In genomic region chr3:11637901-11638668, GRCh38 we compare ENCODE assay signal across 8 cellular contexts. TPM values are rescaled to one million over a fixed set of nuclear protein-coding genes. Genes with fewer than 3 reads are reported as not detected.
DNase-seq lines count a peak whose midpoint lies in the region; ATAC-seq and TF ChIP-seq lines count a peak whose summit lies in the region.
"Had no signal": no experiment of that assay in that cellular context is flagged by ENCODE, and none has a peak within 500 bp of the region (broad histone marks: within the 10 kb centered on the region; RNA-seq: fewer than 3 reads in every experiment).

No MANE protein-coding gene starts in this region.

- DNase-seq in IMR-90: peak; percentile 77
- no peak for DNase-seq in activated naive CD8-positive, alpha-beta T cell treated with anti-CD3 and anti-CD28 coated beads, Interleukin-2, amount 10 ng/mL, durations not matched to agents 7 days and 5 days
- no peak for DNase-seq in ecto neural progenitor cell (ENCODE audit: low spot score)
- no peak for DNase-seq in activated T-cell treated with anti-CD3 and anti-CD28 coated beads, Interleukin-2, amount 50 U/mL, for 72 hours
- DNase-seq: NCI-H1694 treated with DMSO at 0.1 percent for 48 hours had no signal

- H3K4me1 ChIP-seq in IMR-90 (ENCODE audit: control insufficient read depth, insufficient read depth, low read length): peaks cover 38% of the 10 kb centered on the region
- peaks cover 45% of the 10 kb centered on the region for H3K4me1 ChIP-seq in iPS-20b (ENCODE audit: insufficient read depth, low read length)
- H3K4me1 ChIP-seq in stomach smooth muscle (ENCODE audit: control insufficient read depth, insufficient read depth, low read length): peaks cover 54% of the 10 kb centered on the region

- H3K9me1 ChIP-seq in IMR-90 (ENCODE audit: insufficient read depth, low read length): peaks cover 24% of the 10 kb centered on the region

- peak overlapping the region; percentile 71 for H3K14ac ChIP-seq in IMR-90 (replicated peaks; ENCODE audit: low read depth, low read length)

- peak overlapping the region; percentile 51 for H2BK5ac ChIP-seq in IMR-90 (ENCODE audit: low read depth, low read length, poor library complexity, severe bottlenecking)

- no CpG with 5 or more reads among the region's 13 CpGs for WGBS in IMR-90 (ENCODE audit: extremely low coverage in 2 of 2, insufficient read length in 1 of 2), 2 experiments

- no TSS peak for BruUV-seq in IMR-90 (replicated peaks; lab: Mats Ljungman, UMichigan)

- no peaks in the 10 kb centered on the region for H3K27me3 Mint-ChIP-seq in activated naive CD8-positive, alpha-beta T cell treated with anti-CD3 and anti-CD28 coated beads, Interleukin-2, amount 10 ng/mL, durations not matched to agents 7 days and 5 days
- H3K27me3 Mint-ChIP-seq in activated T-cell treated with anti-CD3 and anti-CD28 coated beads, Interleukin-2, amount 50 U/mL, for 72 hours (ENCODE audit: low read depth): no peaks in the 10 kb centered on the region

- H3K79me1 ChIP-seq in IMR-90 (ENCODE audit: low read depth in 1 of 2, low read length in 2 of 2): peaks cover 2 to 52% of the 10 kb centered on the region in 2 experiments; a peak in 3 of 4 replicates

- dilution Hi-C loops in IMR-90 (cut with HindIII; ENCODE audit: low sequenced_read_pairs, unreplicated experiment): no loop called here

- ATAC-seq in IMR-90 (ENCODE audit: low read depth) (peak; percentile 7), HG03039 (IDR thresholded peaks at IDR 0.05; ENCODE audit: unreplicated experiment) (no peak)
- no peak for ATAC-seq in activated naive CD8-positive, alpha-beta T cell treated with anti-CD3 and anti-CD28 coated beads, Interleukin-2, amount 10 ng/mL, durations not matched to agents 7 days and 5 days (ENCODE audit: low read depth)
- ATAC-seq in activated T-cell treated with anti-CD3 and anti-CD28 coated beads, Interleukin-2, amount 50 U/mL, for 72 hours (replicated peaks in 1 of 2): no peak

- peak overlapping the region; percentile 4 for H3K4me3 Mint-ChIP-seq in activated naive CD8-positive, alpha-beta T cell treated with anti-CD3 and anti-CD28 coated beads, Interleukin-2, amount 10 ng/mL, durations not matched to agents 7 days and 5 days
- H3K4me3 Mint-ChIP-seq in activated T-cell treated with anti-CD3 and anti-CD28 coated beads, Interleukin-2, amount 50 U/mL, for 72 hours: peak overlapping the region in 1 of 2 donors; percentile 16

- peak overlapping the region; percentile 85 for H3K18ac ChIP-seq in IMR-90 (ENCODE audit: low read depth, low read length)

- H3K23ac ChIP-seq in IMR-90 (ENCODE audit: low read depth, low read length): peak overlapping the region; percentile 90

- H4K8ac ChIP-seq in IMR-90 (ENCODE audit: low read depth in 2 of 2, low read length in 2 of 2): peak overlapping the region; percentile 36 to 58; a peak in 3 of 4 replicates

- H3K36me3 ChIP-seq in IMR-90 (ENCODE audit: control insufficient read depth, insufficient read depth, low read length) (peaks cover 10% of the 10 kb centered on the region), iPS-20b (ENCODE audit: insufficient read depth, low read depth, low read length) (no peaks in the 10 kb centered on the region), stomach smooth muscle (ENCODE audit: control insufficient read depth in 2 of 2, insufficient read depth in 2 of 2, low read length in 2 of 2) (no peaks in the 10 kb centered on the region)

- H3K36me3 Mint-ChIP-seq in activated naive CD8-positive, alpha-beta T cell treated with anti-CD3 and anti-CD28 coated beads, Interleukin-2, amount 10 ng/mL, durations not matched to agents 7 days and 5 days: peaks cover 27% of the 10 kb centered on the region
- peaks cover 2 to 5% of the 10 kb centered on the region in 2 donors for H3K36me3 Mint-ChIP-seq in activated T-cell treated with anti-CD3 and anti-CD28 coated beads, Interleukin-2, amount 50 U/mL, for 72 hours (ENCODE audit: insufficient read depth in 2 of 2)

- H3K27ac Mint-ChIP-seq in activated naive CD8-positive, alpha-beta T cell treated with anti-CD3 and anti-CD28 coated beads, Interleukin-2, amount 10 ng/mL, durations not matched to agents 7 days and 5 days: no peak overlapping the region
- H3K27ac Mint-ChIP-seq in activated T-cell treated with anti-CD3 and anti-CD28 coated beads, Interleukin-2, amount 50 U/mL, for 72 hours: no peak overlapping the region

- peak overlapping the region; percentile 38 for H2AK9ac ChIP-seq in IMR-90 (replicated peaks; ENCODE audit: low read depth, low read length, poor library complexity)

- H3K56ac ChIP-seq in IMR-90 (ENCODE audit: extremely low read depth, insufficient read depth, low read length): peak overlapping the region; percentile 71; the same call in 1 of the 2 replicates

- H3K27me3 ChIP-seq in IMR-90 (ENCODE audit: control insufficient read depth, insufficient read depth, low read length) (no peaks in the 10 kb centered on the region), iPS-20b (ENCODE audit: insufficient read depth, low read length) (no peaks in the 10 kb centered on the region), stomach smooth muscle (ENCODE audit: control insufficient read depth in 1 of 2, insufficient read depth in 2 of 2, low read length in 2 of 2) (no peaks in the 10 kb centered on the region)

- CTCF ChIA-PET in IMR-90 (lab: Yijun Ruan, JAX): interaction anchor here (1.2 to 1.4 kb wide), 2 partner anchors 12 to 13 kb away, joined by 3 to 4 read pairs; no protein-coding TSS in a partner anchor

- in situ Hi-C loops in IMR-90 (cut with MboI; ENCODE audit: low sequenced_read_pairs): loop anchor here (5.0 kb wide), 1 partner anchor 36 kb away; no protein-coding TSS in a partner anchor

- TF ChIP-seq POLR2A in IMR-90 (IDR thresholded peaks at IDR 0.05; ENCODE audit: low read depth, low read length): no peak

- peaks cover 65% of the 10 kb centered on the region for H4K20me1 ChIP-seq in IMR-90 (ENCODE audit: insufficient read depth, low read length)

- intact Hi-C loops in IMR-90 (cut with micrococcal nuclease): no loop called here

- H3K9me3 ChIP-seq in IMR-90 (ENCODE audit: control insufficient read depth, insufficient read depth, low read length) (no peaks in the 10 kb centered on the region), iPS-20b (ENCODE audit: insufficient read depth, low read depth, low read length) (no peaks in the 10 kb centered on the region), stomach smooth muscle (ENCODE audit: control insufficient read depth in 2 of 2, low read length in 2 of 2) (no peaks in the 10 kb centered on the region)

- peak overlapping the region; percentile 70 for H3K4ac ChIP-seq in IMR-90 (ENCODE audit: low read depth, low read length)

- H3K4me3 ChIP-seq in IMR-90 (ENCODE audit: insufficient read depth, low read depth, low read length): peak overlapping the region; percentile 31
- peak overlapping the region; percentile 9; the same call in 1 of the 2 replicates for H3K4me3 ChIP-seq in iPS-20b (ENCODE audit: low read length)
- H3K4me3 ChIP-seq in stomach smooth muscle (ENCODE audit: low read length in 2 of 2): peak overlapping the region; percentile 60 to 67

- peak overlapping the region; percentile 80 for H2BK120ac ChIP-seq in IMR-90 (ENCODE audit: low read depth, low read length)

- TF ChIP-seq CTCF in IMR-90 (conservative IDR thresholded peaks at IDR 0.05; ENCODE audit: low read depth, low read length): no peak

- H3K9ac ChIP-seq in IMR-90 (ENCODE audit: low read depth, low read length) (peak overlapping the region; percentile 83), iPS-20b (ENCODE audit: low read depth, low read length) (peak overlapping the region; percentile 35; the same call in 1 of the 2 replicates), stomach smooth muscle (ENCODE audit: low read length in 2 of 2) (peak overlapping the region; percentile 49 to 64)

- H4K91ac ChIP-seq in IMR-90 (ENCODE audit: insufficient read depth, low read depth, low read length): peak overlapping the region; percentile 42

- H2BK15ac ChIP-seq in IMR-90 (ENCODE audit: low read depth, low read length): peak overlapping the region; percentile 75; the same call in 1 of the 3 replicates

- H4K5ac ChIP-seq in IMR-90 (ENCODE audit: low read depth, low read length): peak overlapping the region; percentile 83

- peak overlapping the region; percentile 8; the same call in 1 of the 2 replicates for H2BK20ac ChIP-seq in IMR-90 (ENCODE audit: low read depth, low read length)

- POLR2A ChIA-PET in IMR-90 (lab: Charles Lee; ENCODE audit: unreplicated experiment): interaction anchor here (1.2 kb wide), 1 partner anchor 31 kb away, joined by 3 read pairs; no protein-coding TSS in a partner anchor
- POLR2A ChIA-PET in activated naive CD8-positive, alpha-beta T cell treated with anti-CD3 and anti-CD28 coated beads, Interleukin-2, amount 10 ng/mL, durations not matched to agents 7 days and 5 days (lab: Charles Lee): interaction anchor here (1.0 to 2.0 kb wide), 2 partner anchors 12 to 20 kb away, joined by 4 to 5 read pairs; no protein-coding TSS in a partner anchor

- H3K4me1 Mint-ChIP-seq in activated naive CD8-positive, alpha-beta T cell treated with anti-CD3 and anti-CD28 coated beads, Interleukin-2, amount 10 ng/mL, durations not matched to agents 7 days and 5 days: peaks cover 60% of the 10 kb centered on the region
- peaks cover 87% of the 10 kb centered on the region for H3K4me1 Mint-ChIP-seq in activated T-cell treated with anti-CD3 and anti-CD28 coated beads, Interleukin-2, amount 50 U/mL, for 72 hours (ENCODE audit: low read depth)

- no peak; the same call in 1 of the 2 replicates for TF ChIP-seq RAD21 in IMR-90 (IDR thresholded peaks at IDR 0.05; ENCODE audit: low read length)

- no peak overlapping the region for H2AFZ ChIP-seq in IMR-90 (replicated peaks; ENCODE audit: low read length, poor library complexity)

- H2AK5ac ChIP-seq in IMR-90 (ENCODE audit: low read depth, low read length): peak overlapping the region; percentile 65; the same call in 1 of the 2 replicates

- H3K27ac ChIP-seq in IMR-90 (ENCODE audit: insufficient read depth, low read length) (peak overlapping the region; percentile 85), iPS-20b (ENCODE audit: low read length) (no peak overlapping the region), stomach smooth muscle (ENCODE audit: low read length) (peak overlapping the region; percentile 70)

- H3K4me2 ChIP-seq in IMR-90 (ENCODE audit: low read depth, low read length): peak overlapping the region; percentile 99

- H3K9me3 Mint-ChIP-seq in activated naive CD8-positive, alpha-beta T cell treated with anti-CD3 and anti-CD28 coated beads, Interleukin-2, amount 10 ng/mL, durations not matched to agents 7 days and 5 days: no peaks in the 10 kb centered on the region
- no peaks in the 10 kb centered on the region for H3K9me3 Mint-ChIP-seq in activated T-cell treated with anti-CD3 and anti-CD28 coated beads, Interleukin-2, amount 50 U/mL, for 72 hours

TF ChIP-seq in IMR-90, 13 proteins besides CTCF, POLR2A, EP300 and RAD21 (continues in another document):
- no peak for TF ChIP-seq MAFK (IDR thresholded peaks at IDR 0.05; ENCODE audit: low read depth, low read length)

RNA-seq across cellular contexts. Expression of gene VGLL4, which starts 5.6 kb away (rescaled TPM):
- 26.2 and 34.2 TPM in 2 replicates for total RNA-seq in IMR-90 (2012; rRNA removed)
- 35.4 and 45.8 TPM in 2 replicates for polyA plus RNA-seq in IMR-90 (2012; rRNA removed)
- 36.0 and 50.5 TPM in 2 replicates for polyA plus RNA-seq in IMR-90 (2012; cell fraction: cytosol; rRNA removed)
- polyA plus RNA-seq in IMR-90 (2012; cell fraction: nucleus; rRNA removed; ENCODE audit: low replicate concordance): 72.1 and 93.1 TPM in 2 replicates
- 10 to 100 TPM; 33.5 to 37.8 TPM for total RNA-seq in activated naive CD8-positive, alpha-beta T cell treated with anti-CD3 and anti-CD28 coated beads, Interleukin-2, amount 10 ng/mL, durations not matched to agents 7 days and 5 days
- total RNA-seq in activated T-cell treated with anti-CD3 and anti-CD28 coated beads, Interleukin-2, amount 50 U/mL, for 72 hours: 10 to 100 TPM; 22.3 to 23.7 TPM

Comparison
In these comparisons a context has a peak if more than half of its experiments do, and no peak if none do; other contexts are left out.
1. H3K4me3 ChIP-seq: peak in every context shown above with its lines; median percentile 64 in stomach smooth muscle; 31 in IMR-90; 9 in iPS-20b.